Comparison of ENCODE assay signal across 1 cellular context in genomic region chr20:31695849-31696804, GRCh38.
A peak's percentile ranks its signal among the peaks of the same experiment; 100 is the strongest.
TF ChIP-seq lines count a peak whose summit lies in the region.

No MANE protein-coding gene starts in this region.

TF ChIP-seq in HepG2, 621 proteins besides CTCF, POLR2A, EP300 and RAD21 (continued from another document and continues in another):
- TF ChIP-seq ZNF800 (CRISPR knock-in tag; IDR thresholded peaks at IDR 0.05): peak; percentile 82
- no peak for TF ChIP-seq GZF1 (CRISPR knock-in tag; IDR thresholded peaks at IDR 0.05)
- peak; percentile 84; the same call in 1 of the 3 replicates for TF ChIP-seq MXI1 (IDR thresholded peaks at IDR 0.05; ENCODE audit: borderline replicate concordance, low read depth, low read length)
- TF ChIP-seq ZBTB38 (CRISPR knock-in tag; IDR thresholded peaks at IDR 0.05): peak; percentile 97
- no peak for TF ChIP-seq FLYWCH1 (CRISPR knock-in tag; IDR thresholded peaks at IDR 0.05)
- TF ChIP-seq MLXIP (CRISPR knock-in tag; IDR thresholded peaks at IDR 0.05; ENCODE audit: borderline replicate concordance): no peak
- no peak; the same call in 1 of the 2 replicates for TF ChIP-seq EED (CRISPR knock-in tag; IDR thresholded peaks at IDR 0.05)
- peak; percentile 100 for TF ChIP-seq RXRB (CRISPR knock-in tag; IDR thresholded peaks at IDR 0.05; ENCODE audit: borderline replicate concordance)
- TF ChIP-seq FOXO4 (CRISPR knock-in tag; conservative IDR thresholded peaks at IDR 0.05): 0 out of 2 replicates have a peak, but pooled peaks have one; percentile 89
- TF ChIP-seq YY1 (IDR thresholded peaks at IDR 0.05; ENCODE audit: insufficient read depth, insufficient replicate concordance, low read depth, low read length): peak; percentile 63
- TF ChIP-seq ZNF343 (CRISPR knock-in tag; IDR thresholded peaks at IDR 0.05): no peak
- TF ChIP-seq MTF1 (CRISPR knock-in tag; IDR thresholded peaks at IDR 0.05): no peak
- TF ChIP-seq ELK4 (CRISPR knock-in tag; IDR thresholded peaks at IDR 0.05; ENCODE audit: borderline replicate concordance): no peak
- peak; percentile 98 for TF ChIP-seq FOSL1 (CRISPR knock-in tag; IDR thresholded peaks at IDR 0.05; ENCODE audit: borderline replicate concordance)
- no peak for TF ChIP-seq ZNF615 (CRISPR knock-in tag; IDR thresholded peaks at IDR 0.05; ENCODE audit: borderline replicate concordance)
- no peak for TF ChIP-seq ZNF570 (CRISPR knock-in tag; IDR thresholded peaks at IDR 0.05; ENCODE audit: borderline replicate concordance)
- no peak for TF ChIP-seq TAF15 (IDR thresholded peaks at IDR 0.05; ENCODE audit: low read depth, low read length, poor library complexity, severe bottlenecking)
- TF ChIP-seq ZNF296 (CRISPR knock-in tag; conservative IDR thresholded peaks at IDR 0.05): 0 out of 2 replicates have a peak, but pooled peaks have one; percentile 7
- peak; percentile 99 for TF ChIP-seq NFKBIZ (CRISPR knock-in tag; IDR thresholded peaks at IDR 0.05)
- TF ChIP-seq ZNF784 (CRISPR knock-in tag; IDR thresholded peaks at IDR 0.05; ENCODE audit: borderline replicate concordance): peak; percentile 84
- TF ChIP-seq PITX1 (CRISPR knock-in tag; IDR thresholded peaks at IDR 0.05): peak; percentile 95
- TF ChIP-seq SETDB1 (CRISPR knock-in tag; IDR thresholded peaks at IDR 0.05; ENCODE audit: borderline replicate concordance): no peak
- peak; percentile 86 for TF ChIP-seq U2AF1 (optimal IDR thresholded peaks at IDR 0.05; ENCODE audit: low read depth, low read length)
- peak; percentile 98 for TF ChIP-seq BCL6 (CRISPR knock-in tag; IDR thresholded peaks at IDR 0.05)
- no peak for TF ChIP-seq ZNF775 (CRISPR knock-in tag; IDR thresholded peaks at IDR 0.05; ENCODE audit: borderline replicate concordance)
- TF ChIP-seq ZNF572 (CRISPR knock-in tag; IDR thresholded peaks at IDR 0.05): 0 out of 2 replicates have a peak, but pooled peaks have one; percentile 75
- peak; percentile 94 for TF ChIP-seq ZNF431 (CRISPR knock-in tag; IDR thresholded peaks at IDR 0.05; ENCODE audit: borderline replicate concordance, low read depth)
- no peak for TF ChIP-seq ZNF382 (CRISPR knock-in tag; IDR thresholded peaks at IDR 0.05; ENCODE audit: borderline replicate concordance)
- no peak for TF ChIP-seq CEBPZ (IDR thresholded peaks at IDR 0.05; ENCODE audit: low read length)
- TF ChIP-seq ZEB1 (IDR thresholded peaks at IDR 0.05; ENCODE audit: insufficient replicate concordance, low read depth): peak; percentile 82
- peak; percentile 99 for TF ChIP-seq ELF3 (CRISPR knock-in tag; IDR thresholded peaks at IDR 0.05)
- peak; percentile 87 for TF ChIP-seq ONECUT2 (CRISPR knock-in tag; IDR thresholded peaks at IDR 0.05)
- no peak for TF ChIP-seq MXD1 (CRISPR knock-in tag; IDR thresholded peaks at IDR 0.05)
- no peak; the same call in 1 of the 2 replicates for TF ChIP-seq SP2 (CRISPR knock-in tag; IDR thresholded peaks at IDR 0.05)
- peak; percentile 72 for TF ChIP-seq ZNF629 (CRISPR knock-in tag; conservative IDR thresholded peaks at IDR 0.05)
- TF ChIP-seq PAWR (CRISPR knock-in tag; IDR thresholded peaks at IDR 0.05; ENCODE audit: borderline replicate concordance): no peak
- TF ChIP-seq ELF1 (CRISPR knock-in tag; IDR thresholded peaks at IDR 0.05): peak; percentile 83
- peak; percentile 100 for TF ChIP-seq FOSL2 (CRISPR knock-in tag; IDR thresholded peaks at IDR 0.05)
- no peak for TF ChIP-seq SRSF4 (IDR thresholded peaks at IDR 0.05; ENCODE audit: low read depth, low read length, poor library complexity, severe bottlenecking)
- TF ChIP-seq ZNF672 (CRISPR knock-in tag; IDR thresholded peaks at IDR 0.05): peak; percentile 78; the same call in 1 of the 2 replicates
- no peak for TF ChIP-seq TRIM22 (IDR thresholded peaks at IDR 0.05)
- TF ChIP-seq ZMYM2 (CRISPR knock-in tag; IDR thresholded peaks at IDR 0.05): peak; percentile 98
- peak; percentile 98 for TF ChIP-seq CEBPG (CRISPR knock-in tag; IDR thresholded peaks at IDR 0.05)
- peak; percentile 89; the same call in 1 of the 2 replicates for TF ChIP-seq ZNF136 (CRISPR knock-in tag; IDR thresholded peaks at IDR 0.05; ENCODE audit: low read depth)
- TF ChIP-seq ZNF282 (IDR thresholded peaks at IDR 0.05; ENCODE audit: partially characterized antibody): no peak
- TF ChIP-seq DRAP1 (CRISPR knock-in tag; IDR thresholded peaks at IDR 0.05): peak; percentile 74; the same call in 1 of the 2 replicates
- TF ChIP-seq ZNF550 (CRISPR knock-in tag; IDR thresholded peaks at IDR 0.05; ENCODE audit: borderline replicate concordance): no peak
- no peak; the same call in 1 of the 2 replicates for TF ChIP-seq ZNF329 (CRISPR knock-in tag; IDR thresholded peaks at IDR 0.05; ENCODE audit: low read depth)
- peak; percentile 63; the same call in 1 of the 2 replicates for TF ChIP-seq ZFX (CRISPR knock-in tag; IDR thresholded peaks at IDR 0.05; ENCODE audit: low read depth)
- peak; percentile 92 for TF ChIP-seq WIZ (CRISPR knock-in tag; IDR thresholded peaks at IDR 0.05)
- TF ChIP-seq ZNF670 (CRISPR knock-in tag; IDR thresholded peaks at IDR 0.05; ENCODE audit: borderline replicate concordance): peak; percentile 89; the same call in 1 of the 2 replicates
- TF ChIP-seq KDM5B (CRISPR knock-in tag; IDR thresholded peaks at IDR 0.05; ENCODE audit: borderline replicate concordance): peak; percentile 89; the same call in 1 of the 2 replicates
- TF ChIP-seq KDM4B (CRISPR knock-in tag; IDR thresholded peaks at IDR 0.05): peak; percentile 99
- no peak for TF ChIP-seq ZNF337 (CRISPR knock-in tag; IDR thresholded peaks at IDR 0.05; ENCODE audit: borderline replicate concordance, low read depth)
- TF ChIP-seq ZBTB26 (CRISPR knock-in tag; IDR thresholded peaks at IDR 0.05; ENCODE audit: borderline replicate concordance): peak; percentile 89
- TF ChIP-seq ATAD3A (CRISPR knock-in tag; IDR thresholded peaks at IDR 0.05): no peak
- TF ChIP-seq PAX8 (CRISPR knock-in tag; IDR thresholded peaks at IDR 0.05; ENCODE audit: borderline replicate concordance): no peak
- TF ChIP-seq NFIC (IDR thresholded peaks at IDR 0.05; ENCODE audit: low read length): peak; percentile 97
